16 cellular contexts compared by ENCODE assay signal in genomic region chr17:37176683-37177082, GRCh38.
DNase-seq lines count a peak whose midpoint lies in the region; ATAC-seq and TF ChIP-seq lines count a peak whose summit lies in the region.
"Had no signal": no experiment of that assay in that cellular context is flagged by ENCODE, and none has a peak within 500 bp of the region (broad histone marks: within the 10 kb centered on the region; RNA-seq: fewer than 3 reads in every experiment).

No MANE protein-coding gene starts in this region.

- peaks cover 83% of the 10 kb centered on the region for H3K36me3 ChIP-seq in adipocyte (ENCODE audit: control insufficient read depth, insufficient read depth, low read length, severe bottlenecking)
- no peaks in the 10 kb centered on the region for H3K36me3 ChIP-seq in prostate gland

- no peak for TF ChIP-seq POLR2A in prostate gland (IDR thresholded peaks at IDR 0.05)
- no peak for TF ChIP-seq POLR2A in GM18505 (IDR thresholded peaks at IDR 0.05; ENCODE audit: borderline replicate concordance, extremely low read depth, insufficient read depth, insufficient read length)

- peak overlapping the region; percentile 54 to 56 for H3K27ac ChIP-seq in prostate gland
- H3K27ac ChIP-seq: KMS-11 had no signal

- no peak overlapping the region for H3K4me3 ChIP-seq in adipocyte (ENCODE audit: low read length)
- no peak overlapping the region for H3K4me3 ChIP-seq in prostate gland

- peaks cover 24% of the 10 kb centered on the region for H3K4me1 ChIP-seq in adipocyte (ENCODE audit: control insufficient read depth, insufficient read depth, low read length)
- H3K4me1 ChIP-seq in prostate gland (replicated peaks) = peaks cover 7% of the 10 kb centered on the region

- no peaks in the 10 kb centered on the region for H3K9me3 ChIP-seq in adipocyte (ENCODE audit: control insufficient read depth, low read length)
- H3K9me3 ChIP-seq in prostate gland = no peaks in the 10 kb centered on the region
- H3K9me3 ChIP-seq in T-helper 17 cell (ENCODE audit: control insufficient read depth, low read length, poor library complexity, severe bottlenecking) = no peaks in the 10 kb centered on the region

- no peak overlapping the region for H3K4me3 Mint-ChIP-seq in HFFc6
- H3K4me3 Mint-ChIP-seq in T-helper 17 cell = no peak overlapping the region
- H3K4me3 Mint-ChIP-seq: CD8-positive, alpha-beta memory T cell; natural killer cell treated with Interleukin-12 subunit alpha and Interleukin-12 subunit beta and Interleukin-15 and Interleukin-18, amount 100 ng/mL, for 72 hours had no signal

- peak; percentile 39 for DNase-seq in HFFc6
- DNase-seq in adipocyte (ENCODE audit: low read depth) = peak; percentile 39
- DNase-seq in fibroblast of peridontal ligament (ENCODE audit: extremely low read depth) = peak; percentile 55
- no peak for DNase-seq in prostate gland (ENCODE audit: low spot score)
- DNase-seq in HT-29 (ENCODE audit: low spot score) = no peak
- DNase-seq in T-helper 17 cell = no peak
- DNase-seq: activated CD4-positive, alpha-beta T cell treated with anti-CD3 and anti-CD28 coated beads for 48 hours; activated T-cell treated with anti-CD3 and anti-CD28 coated beads, Interleukin-2, amount 50 U/mL, for 48 hours; CD8-positive, alpha-beta memory T cell; central memory CD4-positive, alpha-beta T cell; left cardiac atrium; trophoblast cell had no signal

- peak overlapping the region; percentile 67 for H3K27ac Mint-ChIP-seq in HFFc6
- H3K27ac Mint-ChIP-seq in T-helper 17 cell = no peak overlapping the region
- H3K27ac Mint-ChIP-seq: CD8-positive, alpha-beta memory T cell; natural killer cell treated with Interleukin-12 subunit alpha and Interleukin-12 subunit beta and Interleukin-15 and Interleukin-18, amount 100 ng/mL, for 72 hours had no signal

- no peak for TF ChIP-seq CTCF in HFFc6 (IDR thresholded peaks at IDR 0.05)
- no peak for TF ChIP-seq CTCF in prostate gland (IDR thresholded peaks at IDR 0.05)

- no peaks in the 10 kb centered on the region for H3K27me3 ChIP-seq in adipocyte (replicated peaks; ENCODE audit: control insufficient read depth, insufficient read depth, low read length)
- no peaks in the 10 kb centered on the region for H3K27me3 ChIP-seq in prostate gland (replicated peaks; ENCODE audit: insufficient read depth)

- H3K27me3 Mint-ChIP-seq in HFFc6 (ENCODE audit: insufficient read depth) (no peaks in the 10 kb centered on the region), T-helper 17 cell (no peaks in the 10 kb centered on the region)
- H3K27me3 Mint-ChIP-seq: CD8-positive, alpha-beta memory T cell; natural killer cell treated with Interleukin-12 subunit alpha and Interleukin-12 subunit beta and Interleukin-15 and Interleukin-18, amount 100 ng/mL, for 72 hours had no signal

- no peak overlapping the region for H3K9ac ChIP-seq in adipocyte (ENCODE audit: low read length)
- H3K9ac ChIP-seq: KMS-11 had no signal

- H3K36me3 Mint-ChIP-seq in HFFc6 (ENCODE audit: low read depth) (peaks cover 21% of the 10 kb centered on the region), T-helper 17 cell (ENCODE audit: low read depth) (peaks cover 4% of the 10 kb centered on the region)

- H3K4me1 Mint-ChIP-seq in HFFc6 (ENCODE audit: low read depth) (peaks cover 46% of the 10 kb centered on the region), T-helper 17 cell (no peaks in the 10 kb centered on the region)
- H3K4me1 Mint-ChIP-seq: CD8-positive, alpha-beta memory T cell had no signal

- ATAC-seq in GM19351 (IDR thresholded peaks at IDR 0.05; ENCODE audit: unreplicated experiment) (no peak), GM18505 (IDR thresholded peaks at IDR 0.05; ENCODE audit: unreplicated experiment) (no peak), T-helper 17 cell (no peak)
- ATAC-seq: left cardiac atrium; natural killer cell treated with Interleukin-12 subunit alpha and Interleukin-12 subunit beta and Interleukin-15 and Interleukin-18, amount 100 ng/mL, for 72 hours had no signal

- H3K9me3 Mint-ChIP-seq in HFFc6 = no peaks in the 10 kb centered on the region
- H3K9me3 Mint-ChIP-seq: CD8-positive, alpha-beta memory T cell; natural killer cell treated with Interleukin-12 subunit alpha and Interleukin-12 subunit beta and Interleukin-15 and Interleukin-18, amount 100 ng/mL, for 72 hours had no signal

- intact Hi-C loops in prostate gland (cut with DNase I) = no loop called here

Comparison
In these comparisons a context has a peak if more than half of its experiments do, and no peak if none do; other contexts are left out.
1. DNase-seq: peak in HFFc6 (single experiment), adipocyte (single experiment) and fibroblast of peridontal ligament (single experiment); none in prostate gland (single experiment), HT-29 (single experiment) and T-helper 17 cell (0 of 3).